8 cellular contexts compared by ENCODE assay signal in genomic region chr12:4908694-4909396, GRCh38. TPM values are rescaled to one million over a fixed set of nuclear protein-coding genes. Genes with fewer than 3 reads are reported as not detected.
DNase-seq lines count a peak whose midpoint lies in the region; ATAC-seq lines count a peak whose summit lies in the region.

No MANE protein-coding gene starts in this region.

- H3K27me3 Mint-ChIP-seq in activated naive CD8-positive, alpha-beta T cell treated with anti-CD3 and anti-CD28 coated beads, Interleukin-2, amount 10 ng/mL, durations not matched to agents 7 days and 5 days: peaks cover 46% of the 10 kb centered on the region

- POLR2A ChIA-PET in activated naive CD8-positive, alpha-beta T cell treated with anti-CD3 and anti-CD28 coated beads, Interleukin-2, amount 10 ng/mL, durations not matched to agents 7 days and 5 days (lab: Charles Lee): no interaction called here

- in situ Hi-C loops in G401 (cut with HindIII; ENCODE audit: low sequenced_read_pairs): no loop called here

- peaks cover 12% of the 10 kb centered on the region for H3K4me1 Mint-ChIP-seq in activated naive CD8-positive, alpha-beta T cell treated with anti-CD3 and anti-CD28 coated beads, Interleukin-2, amount 10 ng/mL, durations not matched to agents 7 days and 5 days

- no peak for ATAC-seq in activated naive CD8-positive, alpha-beta T cell treated with anti-CD3 and anti-CD28 coated beads, Interleukin-2, amount 10 ng/mL, durations not matched to agents 7 days and 5 days (ENCODE audit: low read depth)

- no peaks in the 10 kb centered on the region for H3K36me3 Mint-ChIP-seq in activated naive CD8-positive, alpha-beta T cell treated with anti-CD3 and anti-CD28 coated beads, Interleukin-2, amount 10 ng/mL, durations not matched to agents 7 days and 5 days

- peak overlapping the region; percentile 53 for H3K4me3 Mint-ChIP-seq in activated naive CD8-positive, alpha-beta T cell treated with anti-CD3 and anti-CD28 coated beads, Interleukin-2, amount 10 ng/mL, durations not matched to agents 7 days and 5 days

- peak; percentile 72 for DNase-seq in G401 (ENCODE audit: low spot score)
- peak; percentile 77 for DNase-seq in NCI-H1105 treated with DMSO at 0.1 percent for 48 hours (lab: John Stamatoyannopoulos, UW)
- peak; percentile 34 for DNase-seq in activated naive CD8-positive, alpha-beta T cell treated with anti-CD3 and anti-CD28 coated beads, Interleukin-2, amount 10 ng/mL, durations not matched to agents 7 days and 5 days
- DNase-seq in myocyte (ENCODE audit: low read depth): peak; percentile 4
- no peak for DNase-seq in T-helper 9 cell
- no peak for DNase-seq in stimulated activated CD4-positive, alpha-beta T cell treated with anti-CD3 and anti-CD28 coated beads, Interleukin-1b, Interleukin-23, amount 100 ng/mL, for 48 hours
- DNase-seq in HPDE6-E6E7 (ENCODE audit: extremely low spot score): no peak
- DNase-seq in middle frontal gyrus (ENCODE audit: extremely low spot score, low spot score): no peak

- H3K9me3 Mint-ChIP-seq in activated naive CD8-positive, alpha-beta T cell treated with anti-CD3 and anti-CD28 coated beads, Interleukin-2, amount 10 ng/mL, durations not matched to agents 7 days and 5 days: no peaks in the 10 kb centered on the region

- H3K27ac Mint-ChIP-seq in activated naive CD8-positive, alpha-beta T cell treated with anti-CD3 and anti-CD28 coated beads, Interleukin-2, amount 10 ng/mL, durations not matched to agents 7 days and 5 days: no peak overlapping the region

RNA-seq across cellular contexts. Expression of gene KCNA1, which starts 0.9 kb away (rescaled TPM):
- total RNA-seq in G401 (2014; rRNA removed; shearing (Covaris generic)): not detected in 2 replicates
- not detected for total RNA-seq in activated naive CD8-positive, alpha-beta T cell treated with anti-CD3 and anti-CD28 coated beads, Interleukin-2, amount 10 ng/mL, durations not matched to agents 7 days and 5 days
- 0.13 TPM in 1 of 2 replicates, not detected in the other for total RNA-seq in myocyte
- polyA plus RNA-seq in myocyte (2012): not detected

Comparison
In these comparisons a context has a peak if more than half of its experiments do, and no peak if none do; other contexts are left out.
1. DNase-seq: peak in G401 (single experiment), NCI-H1105 treated with DMSO at 0.1 percent for 48 hours (single experiment), activated naive CD8-positive, alpha-beta T cell treated with anti-CD3 and anti-CD28 coated beads, Interleukin-2, amount 10 ng/mL, durations not matched to agents 7 days and 5 days (single experiment) and myocyte (single experiment); none in T-helper 9 cell (single experiment), stimulated activated CD4-positive, alpha-beta T cell treated with anti-CD3 and anti-CD28 coated beads, Interleukin-1b, Interleukin-23, amount 100 ng/mL, for 48 hours (single experiment), HPDE6-E6E7 (single experiment) and middle frontal gyrus (single experiment).